1 cellular context compared by ENCODE assay signal in the genomic region with DNA sequence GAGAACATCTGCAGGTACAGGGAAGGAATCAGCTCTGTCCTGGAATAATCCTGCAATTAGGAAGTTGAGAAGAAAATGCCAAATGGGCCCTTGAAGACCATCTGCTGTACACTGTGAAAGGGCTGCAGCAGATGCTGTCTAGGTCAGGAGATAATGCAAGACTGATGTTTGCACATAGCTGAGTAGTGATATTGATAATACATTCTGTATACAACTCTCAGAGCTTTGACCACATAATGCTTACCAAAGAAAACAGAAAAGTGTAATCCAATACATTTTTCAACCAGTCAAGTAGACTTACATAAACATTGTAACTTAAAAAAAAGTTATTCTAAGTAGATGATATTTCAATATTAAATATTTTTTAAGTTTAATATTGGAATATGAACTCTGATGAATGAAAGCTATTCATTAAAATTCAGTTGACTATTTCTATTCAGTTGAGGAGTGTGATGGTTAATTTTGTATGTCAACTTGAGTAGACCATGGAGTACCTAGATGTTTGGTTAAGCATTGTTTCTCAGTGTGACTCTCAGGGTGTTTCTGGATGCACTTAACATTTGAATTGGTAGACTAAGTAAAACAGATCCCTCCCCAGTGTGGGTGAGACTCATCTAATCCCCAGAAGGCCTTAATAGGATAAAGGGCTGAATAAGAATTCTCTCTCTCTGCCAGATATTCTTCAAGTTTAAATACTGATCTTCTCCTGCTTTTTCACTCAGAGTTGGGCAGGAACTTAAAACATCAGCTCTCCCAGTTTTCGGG.
TF ChIP-seq lines count a peak whose summit lies in the region.

No MANE protein-coding gene starts in this region.

TF ChIP-seq in GM23338, 12 proteins besides CTCF, POLR2A, EP300 and RAD21 (continued from another document):
- TF ChIP-seq, protein P1, sequence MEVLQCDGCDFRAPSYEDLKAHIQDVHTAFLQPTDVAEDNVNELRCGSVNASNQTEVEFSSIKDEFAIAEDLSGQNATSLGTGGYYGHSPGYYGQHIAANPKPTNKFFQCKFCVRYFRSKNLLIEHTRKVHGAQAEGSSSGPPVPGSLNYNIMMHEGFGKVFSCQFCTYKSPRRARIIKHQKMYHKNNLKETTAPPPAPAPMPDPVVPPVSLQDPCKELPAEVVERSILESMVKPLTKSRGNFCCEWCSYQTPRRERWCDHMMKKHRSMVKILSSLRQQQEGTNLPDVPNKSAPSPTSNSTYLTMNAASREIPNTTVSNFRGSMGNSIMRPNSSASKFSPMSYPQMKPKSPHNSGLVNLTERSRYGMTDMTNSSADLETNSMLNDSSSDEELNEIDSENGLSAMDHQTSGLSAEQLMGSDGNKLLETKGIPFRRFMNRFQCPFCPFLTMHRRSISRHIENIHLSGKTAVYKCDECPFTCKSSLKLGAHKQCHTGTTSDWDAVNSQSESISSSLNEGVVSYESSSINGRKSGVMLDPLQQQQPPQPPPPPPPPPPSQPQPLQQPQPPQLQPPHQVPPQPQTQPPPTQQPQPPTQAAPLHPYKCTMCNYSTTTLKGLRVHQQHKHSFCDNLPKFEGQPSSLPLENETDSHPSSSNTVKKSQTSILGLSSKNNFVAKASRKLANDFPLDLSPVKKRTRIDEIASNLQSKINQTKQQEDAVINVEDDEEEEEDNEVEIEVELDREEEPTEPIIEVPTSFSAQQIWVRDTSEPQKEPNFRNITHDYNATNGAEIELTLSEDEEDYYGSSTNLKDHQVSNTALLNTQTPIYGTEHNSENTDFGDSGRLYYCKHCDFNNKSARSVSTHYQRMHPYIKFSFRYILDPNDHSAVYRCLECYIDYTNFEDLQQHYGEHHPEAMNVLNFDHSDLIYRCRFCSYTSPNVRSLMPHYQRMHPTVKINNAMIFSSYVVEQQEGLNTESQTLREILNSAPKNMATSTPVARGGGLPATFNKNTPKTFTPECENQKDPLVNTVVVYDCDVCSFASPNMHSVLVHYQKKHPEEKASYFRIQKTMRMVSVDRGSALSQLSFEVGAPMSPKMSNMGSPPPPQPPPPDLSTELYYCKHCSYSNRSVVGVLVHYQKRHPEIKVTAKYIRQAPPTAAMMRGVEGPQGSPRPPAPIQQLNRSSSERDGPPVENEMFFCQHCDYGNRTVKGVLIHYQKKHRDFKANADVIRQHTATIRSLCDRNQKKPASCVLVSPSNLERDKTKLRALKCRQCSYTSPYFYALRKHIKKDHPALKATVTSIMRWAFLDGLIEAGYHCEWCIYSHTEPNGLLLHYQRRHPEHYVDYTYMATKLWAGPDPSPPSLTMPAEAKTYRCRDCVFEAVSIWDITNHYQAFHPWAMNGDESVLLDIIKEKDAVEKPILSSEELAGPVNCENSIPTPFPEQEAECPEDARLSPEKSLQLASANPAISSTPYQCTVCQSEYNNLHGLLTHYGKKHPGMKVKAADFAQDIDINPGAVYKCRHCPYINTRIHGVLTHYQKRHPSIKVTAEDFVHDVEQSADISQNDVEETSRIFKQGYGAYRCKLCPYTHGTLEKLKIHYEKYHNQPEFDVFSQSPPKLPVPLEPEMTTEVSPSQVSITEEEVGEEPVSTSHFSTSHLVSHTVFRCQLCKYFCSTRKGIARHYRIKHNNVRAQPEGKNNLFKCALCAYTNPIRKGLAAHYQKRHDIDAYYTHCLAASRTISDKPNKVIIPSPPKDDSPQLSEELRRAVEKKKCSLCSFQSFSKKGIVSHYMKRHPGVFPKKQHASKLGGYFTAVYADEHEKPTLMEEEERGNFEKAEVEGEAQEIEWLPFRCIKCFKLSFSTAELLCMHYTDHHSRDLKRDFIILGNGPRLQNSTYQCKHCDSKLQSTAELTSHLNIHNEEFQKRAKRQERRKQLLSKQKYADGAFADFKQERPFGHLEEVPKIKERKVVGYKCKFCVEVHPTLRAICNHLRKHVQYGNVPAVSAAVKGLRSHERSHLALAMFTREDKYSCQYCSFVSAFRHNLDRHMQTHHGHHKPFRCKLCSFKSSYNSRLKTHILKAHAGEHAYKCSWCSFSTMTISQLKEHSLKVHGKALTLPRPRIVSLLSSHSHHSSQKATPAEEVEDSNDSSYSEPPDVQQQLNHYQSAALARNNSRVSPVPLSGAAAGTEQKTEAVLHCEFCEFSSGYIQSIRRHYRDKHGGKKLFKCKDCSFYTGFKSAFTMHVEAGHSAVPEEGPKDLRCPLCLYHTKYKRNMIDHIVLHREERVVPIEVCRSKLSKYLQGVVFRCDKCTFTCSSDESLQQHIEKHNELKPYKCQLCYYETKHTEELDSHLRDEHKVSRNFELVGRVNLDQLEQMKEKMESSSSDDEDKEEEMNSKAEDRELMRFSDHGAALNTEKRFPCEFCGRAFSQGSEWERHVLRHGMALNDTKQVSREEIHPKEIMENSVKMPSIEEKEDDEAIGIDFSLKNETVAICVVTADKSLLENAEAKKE (CRISPR knock-in tag; IDR thresholded peaks at IDR 0.05), result peak; percentile 64; the same call in 1 of the 2 replicates
- TF ChIP-seq, protein P2, sequence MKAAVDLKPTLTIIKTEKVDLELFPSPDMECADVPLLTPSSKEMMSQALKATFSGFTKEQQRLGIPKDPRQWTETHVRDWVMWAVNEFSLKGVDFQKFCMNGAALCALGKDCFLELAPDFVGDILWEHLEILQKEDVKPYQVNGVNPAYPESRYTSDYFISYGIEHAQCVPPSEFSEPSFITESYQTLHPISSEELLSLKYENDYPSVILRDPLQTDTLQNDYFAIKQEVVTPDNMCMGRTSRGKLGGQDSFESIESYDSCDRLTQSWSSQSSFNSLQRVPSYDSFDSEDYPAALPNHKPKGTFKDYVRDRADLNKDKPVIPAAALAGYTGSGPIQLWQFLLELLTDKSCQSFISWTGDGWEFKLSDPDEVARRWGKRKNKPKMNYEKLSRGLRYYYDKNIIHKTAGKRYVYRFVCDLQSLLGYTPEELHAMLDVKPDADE (IDR thresholded peaks at IDR 0.05), result no peak
